ENCODE assay signal across 9 cellular contexts in the genomic region with DNA sequence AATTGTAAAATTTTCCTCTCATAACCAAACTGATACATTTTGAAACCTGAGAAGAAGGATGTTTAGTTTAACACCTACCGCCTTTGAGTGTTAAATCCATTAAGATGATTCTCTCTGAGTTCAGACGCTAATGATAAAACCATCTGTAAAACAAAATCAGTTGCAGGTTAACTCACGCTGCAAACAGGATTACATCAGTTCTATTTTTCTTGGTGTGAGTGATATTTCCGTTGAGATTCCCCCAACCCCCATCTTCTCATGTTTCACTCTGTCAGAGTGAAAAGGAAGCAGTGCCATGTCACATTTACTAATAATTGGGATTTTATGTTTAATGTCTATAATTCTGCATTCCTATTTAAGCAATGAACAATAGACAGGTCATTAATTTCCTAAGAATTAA.
DNase-seq lines count a peak whose midpoint lies in the region; ATAC-seq and TF ChIP-seq lines count a peak whose summit lies in the region.
"Had no signal": no experiment of that assay in that cellular context is flagged by ENCODE, and none has a peak within 500 bp of the region (broad histone marks: within the 10 kb centered on the region; RNA-seq: fewer than 3 reads in every experiment).

No MANE protein-coding gene starts in this region.

- POLR2A ChIA-PET in PC-9 (lab: Charles Lee; ENCODE audit: unreplicated experiment) = interaction anchor here (0.7 kb wide), 1 partner anchor 902 kb away, joined by 3 read pairs; no protein-coding TSS in a partner anchor

- no peak overlapping the region for H3K27ac ChIP-seq in CD4-positive, CD25-positive, alpha-beta regulatory T cell (ENCODE audit: insufficient read depth, low read length, poor library complexity, severe bottlenecking)
- H3K27ac ChIP-seq in PC-9 (no peak overlapping the region), fibroblast of lung (ENCODE audit: insufficient read depth, low read length) (no peak overlapping the region), ovary (no peak overlapping the region)
- H3K27ac ChIP-seq: prostate gland had no signal

- H2AFZ ChIP-seq in PC-9 (no peak overlapping the region), fibroblast of lung (ENCODE audit: low read length) (no peak overlapping the region)

- H3K79me2 ChIP-seq in PC-9 (ENCODE audit: low read depth) (no peaks in the 10 kb centered on the region), fibroblast of lung (ENCODE audit: control insufficient read depth, insufficient read depth, low read length) (no peaks in the 10 kb centered on the region)

- peak overlapping the region in 1 of 3 donors; percentile 15 for H3K27ac Mint-ChIP-seq in CD4-positive, CD25-positive, alpha-beta regulatory T cell

- TF ChIP-seq CTCF in PC-9 (conservative IDR thresholded peaks at IDR 0.05) (no peak), fibroblast of lung (conservative IDR thresholded peaks at IDR 0.05 in 1 of 2, IDR thresholded peaks at IDR 0.05 in 1 of 2; ENCODE audit: low read depth in 1 of 2, low read length in 2 of 2) (no peak), ovary (IDR thresholded peaks at IDR 0.05) (no peak)

- intact Hi-C loops in PC-9 (cut with micrococcal nuclease; ENCODE audit: unreplicated experiment) (no loop called here), ovary (cut with DNase I) (no loop called here)

- peaks cover 0 to 11% (median 7%) of the 10 kb centered on the region in 4 donors for H3K4me1 Mint-ChIP-seq in CD4-positive, CD25-positive, alpha-beta regulatory T cell

- peaks cover 4% of the 10 kb centered on the region for H3K4me1 ChIP-seq in CD4-positive, CD25-positive, alpha-beta regulatory T cell (ENCODE audit: control insufficient read depth, insufficient read depth, low read length, poor library complexity, severe bottlenecking)
- H3K4me1 ChIP-seq in PC-9 (replicated peaks; ENCODE audit: insufficient read depth) (0 out of 2 replicates have a peak, but pooled peaks cover 10% of the 10 kb centered on the region), fibroblast of lung (ENCODE audit: control insufficient read depth, extremely low read depth, insufficient read depth, low read length) (peaks cover 3% of the 10 kb centered on the region), ovary (ENCODE audit: insufficient read depth) (peaks cover 4% of the 10 kb centered on the region)
- H3K4me1 ChIP-seq: prostate gland had no signal

- CTCF ChIA-PET in PC-9 (lab: Charles Lee) = no interaction called here

- no peak for ATAC-seq in CD4-positive, CD25-positive, alpha-beta regulatory T cell (ENCODE audit: low read depth in 2 of 2)

- no peaks in the 10 kb centered on the region for H3K9me2 ChIP-seq in PC-9 (ENCODE audit: insufficient read depth)

- TF ChIP-seq POLR2A in ovary (IDR thresholded peaks at IDR 0.05) = no peak

- H3K27me3 Mint-ChIP-seq in CD4-positive, CD25-positive, alpha-beta regulatory T cell = no peaks in the 10 kb centered on the region

- H3K36me3 ChIP-seq in CD4-positive, CD25-positive, alpha-beta regulatory T cell (ENCODE audit: control insufficient read depth, insufficient read depth, low read length) = no peaks in the 10 kb centered on the region
- no peaks in the 10 kb centered on the region; the same call in 1 of the 2 replicates for H3K36me3 ChIP-seq in PC-9 (ENCODE audit: low read depth)
- H3K36me3 ChIP-seq in fibroblast of lung (ENCODE audit: control insufficient read depth, insufficient read depth, low read length) = no peaks in the 10 kb centered on the region
- H3K36me3 ChIP-seq in ovary = no peaks in the 10 kb centered on the region
- H3K36me3 ChIP-seq: prostate gland had no signal

- no peaks in the 10 kb centered on the region for H4K20me1 ChIP-seq in PC-9 (ENCODE audit: insufficient read depth)
- no peaks in the 10 kb centered on the region for H4K20me1 ChIP-seq in fibroblast of lung (ENCODE audit: control insufficient read depth, extremely low read depth, insufficient read depth, low read length)

- peak in 1 of 3 donors; percentile 54 for DNase-seq in CD4-positive, CD25-positive, alpha-beta regulatory T cell
- DNase-seq in H4 (ENCODE audit: low spot score) = peak; percentile 49
- DNase-seq in PC-9 = no peak
- peak; percentile 55 to 68 for DNase-seq in fibroblast of lung (ENCODE audit: low read depth in 2 of 2)
- DNase-seq in GF-D8 (lab: John Stamatoyannopoulos, UW) = no peak
- no peak for DNase-seq in ovary
- DNase-seq in stimulated activated CD4-positive, alpha-beta T cell treated with anti-CD3 and anti-CD28 coated beads, Interleukin-12 subunit alpha, Interleukin-12 subunit beta, amount 100 ng/mL, for 4 hours = no peak
- DNase-seq in cortex of kidney (lab: John Stamatoyannopoulos, UW) = no peak

- H3K4me2 ChIP-seq in PC-9 (0 out of 2 replicates have a peak overlapping the region, but pooled peaks have one; percentile 0), fibroblast of lung (ENCODE audit: extremely low read depth, insufficient read depth, low read length) (peak overlapping the region; percentile 46)

- no peak overlapping the region for H3K9ac ChIP-seq in fibroblast of lung (ENCODE audit: insufficient read depth, low read length)

- WGBS in ovary, 3 donors = 24 to 52% (median 35%) methylated on average over 4 of the region's 4 CpGs

- BruUV-seq in PC-9 (replicated peaks; lab: Mats Ljungman, UMichigan) = no TSS peak

- H3K4me3 Mint-ChIP-seq in CD4-positive, CD25-positive, alpha-beta regulatory T cell = peak overlapping the region in 1 of 4 donors; percentile 7

- peak overlapping the region; percentile 39 for H3K4me3 ChIP-seq in CD4-positive, CD25-positive, alpha-beta regulatory T cell (ENCODE audit: low read depth, low read length)
- H3K4me3 ChIP-seq in PC-9 (no peak overlapping the region), fibroblast of lung (replicated peaks in 1 of 4; ENCODE audit: control extremely low read depth in 1 of 4, insufficient read depth in 1 of 4, low read depth in 3 of 4, low read length in 4 of 4) (peak overlapping the region in 1 of 4 experiments; percentile 41), ovary (no peak overlapping the region)
- H3K4me3 ChIP-seq: prostate gland had no signal

- TF ChIP-seq EP300 in ovary (IDR thresholded peaks at IDR 0.05) = no peak

- H3K9me3 Mint-ChIP-seq in CD4-positive, CD25-positive, alpha-beta regulatory T cell = peaks cover 0 to 7% (median 0%) of the 10 kb centered on the region in 7 donors

- H3K27me3 ChIP-seq in CD4-positive, CD25-positive, alpha-beta regulatory T cell (ENCODE audit: control insufficient read depth, insufficient read depth, low read length) = no peaks in the 10 kb centered on the region
- H3K27me3 ChIP-seq in PC-9 (ENCODE audit: insufficient read depth, low read depth) (no peaks in the 10 kb centered on the region), fibroblast of lung (ENCODE audit: control insufficient read depth, insufficient read depth, low read length) (no peaks in the 10 kb centered on the region), ovary (no peaks in the 10 kb centered on the region)

- H3K36me3 Mint-ChIP-seq in CD4-positive, CD25-positive, alpha-beta regulatory T cell = peaks cover 13% of the 10 kb centered on the region

- no peaks in the 10 kb centered on the region for H3K9me3 ChIP-seq in CD4-positive, CD25-positive, alpha-beta regulatory T cell (ENCODE audit: control insufficient read depth in 2 of 2, low read length in 2 of 2)
- H3K9me3 ChIP-seq in PC-9 (ENCODE audit: insufficient read depth, low read depth) (no peaks in the 10 kb centered on the region), fibroblast of lung (ENCODE audit: control insufficient read depth, insufficient read depth, low read depth, low read length) (no peaks in the 10 kb centered on the region), ovary (no peaks in the 10 kb centered on the region)
- H3K9me3 ChIP-seq: prostate gland had no signal

- no peaks in the 10 kb centered on the region for H3F3A ChIP-seq in PC-9 (ENCODE audit: insufficient read depth, low read depth)

Comparison
In these comparisons a context has a peak if more than half of its experiments do, and no peak if none do; other contexts are left out.
1. DNase-seq: peak in H4 (single experiment) and fibroblast of lung (2 of 2); none in PC-9 (0 of 2), GF-D8 (single experiment), ovary (0 of 5), stimulated activated CD4-positive, alpha-beta T cell treated with anti-CD3 and anti-CD28 coated beads, Interleukin-12 subunit alpha, Interleukin-12 subunit beta, amount 100 ng/mL, for 4 hours (single experiment) and cortex of kidney (single experiment).